ENCODE assay signal across 1 cellular context in genomic region chr13:37068962-37069361, GRCh38.
TF ChIP-seq lines count a peak whose summit lies in the region.

No MANE protein-coding gene starts in this region.

TF ChIP-seq in GM12878, 131 proteins besides CTCF, POLR2A, EP300 and RAD21 (continued from another document):
- TF ChIP-seq ZBTB4 (CRISPR knock-in tag; IDR thresholded peaks at IDR 0.05) (no peak), SPI1 (IDR thresholded peaks at IDR 0.05; ENCODE audit: borderline replicate concordance, insufficient read depth, low read depth, low read length) (no peak), ATF3 (IDR thresholded peaks at IDR 0.05; ENCODE audit: borderline replicate concordance, extremely low read depth, low read depth, low read length) (no peak), NBN (IDR thresholded peaks at IDR 0.05) (no peak), CREB1 (IDR thresholded peaks at IDR 0.05; ENCODE audit: low read depth) (no peak), SMAD1 (IDR thresholded peaks at IDR 0.05; ENCODE audit: low read depth, partially characterized antibody) (no peak), EGR1 (IDR thresholded peaks at IDR 0.05; ENCODE audit: borderline replicate concordance in 1 of 2, low read depth in 2 of 2, low read length in 2 of 2) (no peak), IKZF1 (conservative IDR thresholded peaks at IDR 0.05) (no peak), CBFB (IDR thresholded peaks at IDR 0.05; ENCODE audit: low read depth) (no peak), NFXL1 (IDR thresholded peaks at IDR 0.05; ENCODE audit: borderline replicate concordance) (no peak), RB1 (IDR thresholded peaks at IDR 0.05; ENCODE audit: borderline replicate concordance) (no peak)
